Comparison of ENCODE assay signal across 19 cellular contexts in genomic region chr13:106096661-106097092, GRCh38.
DNase-seq lines count a peak whose midpoint lies in the region; ATAC-seq and TF ChIP-seq lines count a peak whose summit lies in the region.
"Had no signal": no experiment of that assay in that cellular context is flagged by ENCODE, and none has a peak within 500 bp of the region (broad histone marks: within the 10 kb centered on the region; RNA-seq: fewer than 3 reads in every experiment).

No MANE protein-coding gene starts in this region.

- H3K4me3 ChIP-seq in Panc1 (ENCODE audit: low read depth in 2 of 2, low read length in 2 of 2) (no peak overlapping the region), fibroblast of mammary gland (ENCODE audit: control insufficient read depth, low read depth, low read length) (no peak overlapping the region)
- H3K4me3 ChIP-seq: neural progenitor cell, upper lobe of left lung had no signal

- DNase-seq in EH (ENCODE audit: low read depth): peak; percentile 29
- DNase-seq in Panc1 (ENCODE audit: low read depth, low spot score): no peak
- DNase-seq in fibroblast of mammary gland (ENCODE audit: low read depth): peak; percentile 76
- DNase-seq in renal cortical epithelial cell (ENCODE audit: low read depth): peak; percentile 92
- no peak for DNase-seq in activated CD8-positive, alpha-beta memory T cell treated with anti-CD3 and anti-CD28 coated beads, Interleukin-2, amount 50 U/mL, for 48 hours
- no peak for DNase-seq in GM03348 (ENCODE audit: low spot score)
- no peak for DNase-seq in Ammon's horn (ENCODE audit: low spot score)
- no peak for DNase-seq in effector CD8-positive, alpha-beta T cell (lab: John Stamatoyannopoulos, UW)
- DNase-seq: activated CD8-positive, alpha-beta T cell treated with anti-CD3 and anti-CD28 coated beads, Interleukin-2, amount 10 ng/mL, durations not matched to agents 7 days and 5 days; aorta; BE2C; DND-41; H7; NCI-H1436 treated with DMSO at 0.1 percent for 48 hours; NCI-H345; upper lobe of left lung had no signal

- ATAC-seq in Panc1: peak; percentile 93
- ATAC-seq: activated CD8-positive, alpha-beta T cell treated with anti-CD3 and anti-CD28 coated beads, Interleukin-2, amount 10 ng/mL, durations not matched to agents 7 days and 5 days; sciatic nerve had no signal

- CTCF ChIA-PET in Panc1 (lab: Charles Lee): no interaction called here

- POLR2A ChIA-PET in Panc1 (lab: Charles Lee): no interaction called here

- TF ChIP-seq CTCF in Panc1 (IDR thresholded peaks at IDR 0.05) (no peak), fibroblast of mammary gland (conservative IDR thresholded peaks at IDR 0.05; ENCODE audit: control insufficient read depth, insufficient read depth, low read depth, low read length) (no peak)

- H3K36me3 ChIP-seq in Panc1 (ENCODE audit: control insufficient read depth, insufficient read depth, low read length): no peaks in the 10 kb centered on the region
- H3K36me3 ChIP-seq: BE2C, neural progenitor cell, upper lobe of left lung had no signal

- in situ Hi-C loops in Panc1 (cut with HindIII; ENCODE audit: low pct_unique_long_range_greater_than_20kb, low sequenced_read_pairs): no loop called here

- H3K4me1 ChIP-seq in Panc1 (ENCODE audit: control insufficient read depth, insufficient read depth, low read length): peaks cover 10% of the 10 kb centered on the region; the same call in 1 of the 2 replicates
- H3K4me1 ChIP-seq: BE2C had no signal

- H3K27ac ChIP-seq in Panc1 (ENCODE audit: low read length): no peak overlapping the region
- H3K27ac ChIP-seq: KMS-11, neural progenitor cell, upper lobe of left lung had no signal

- H3K27me3 ChIP-seq in Panc1 (ENCODE audit: control insufficient read depth, insufficient read depth, low read length): no peaks in the 10 kb centered on the region
- H3K27me3 ChIP-seq: BE2C, neural progenitor cell, upper lobe of left lung had no signal

- BruUV-seq in Panc1 (replicated peaks; lab: Mats Ljungman, UMichigan): no TSS peak

- intact Hi-C loops in Panc1 (cut with micrococcal nuclease; ENCODE audit: unreplicated experiment): no loop called here

- H3K9me3 ChIP-seq in Panc1 (ENCODE audit: control insufficient read depth, insufficient read depth, low read depth, low read length): no peaks in the 10 kb centered on the region
- H3K9me3 ChIP-seq: BE2C, upper lobe of left lung had no signal

Comparison
In these comparisons a context has a peak if more than half of its experiments do, and no peak if none do; other contexts are left out.
1. DNase-seq: peak in EH (single experiment), fibroblast of mammary gland (single experiment) and renal cortical epithelial cell (single experiment); none in Panc1 (single experiment), activated CD8-positive, alpha-beta memory T cell treated with anti-CD3 and anti-CD28 coated beads, Interleukin-2, amount 50 U/mL, for 48 hours (single experiment), GM03348 (single experiment), Ammon's horn (single experiment) and effector CD8-positive, alpha-beta T cell (single experiment).